12 cellular contexts compared by ENCODE assay signal in genomic region chr10:60139798-60140566, GRCh38.
DNase-seq lines count a peak whose midpoint lies in the region; ATAC-seq, FAIRE-seq and TF ChIP-seq lines count a peak whose summit lies in the region.
"Had no signal": no experiment of that assay in that cellular context is flagged by ENCODE, and none has a peak within 500 bp of the region (broad histone marks: within the 10 kb centered on the region; RNA-seq: fewer than 3 reads in every experiment).

No MANE protein-coding gene starts in this region.

- no peak overlapping the region for H3K4me3 Mint-ChIP-seq in H9
- H3K4me3 Mint-ChIP-seq: naive thymus-derived CD8-positive, alpha-beta T cell had no signal

- H3T11ph ChIP-seq in H9 (ENCODE audit: low read length): peak overlapping the region; percentile 99

- no peak overlapping the region for H4K91ac ChIP-seq in H9 (ENCODE audit: insufficient read length, low read depth, low read length)

- peak overlapping the region; percentile 73 for H3K4me2 ChIP-seq in A549
- peak overlapping the region; percentile 85 for H3K4me2 ChIP-seq in H9 (ENCODE audit: insufficient read depth, insufficient read length, low read length)

- peak; percentile 39 to 57; a peak in 5 of 6 replicates for ATAC-seq in A549
- ATAC-seq in left lung: peak; percentile 55
- no peak for ATAC-seq in GM19023 (IDR thresholded peaks at IDR 0.05; ENCODE audit: unreplicated experiment)
- ATAC-seq: naive thymus-derived CD8-positive, alpha-beta T cell had no signal

- H2BK15ac ChIP-seq in H9 (ENCODE audit: low read depth, low read length): no peak overlapping the region

- no peak overlapping the region for H2BK120ac ChIP-seq in H9 (ENCODE audit: low read depth, low read length, poor library complexity, severe bottlenecking)

- H3K79me1 ChIP-seq in H9 (ENCODE audit: insufficient read depth, low read depth, low read length, poor library complexity, severe bottlenecking): no peaks in the 10 kb centered on the region

- CTCF ChIA-PET in A549 (lab: Yijun Ruan, JAX): interaction anchor here (0.6 to 1.8 kb wide), 3 partner anchors 13 to 64 kb away, joined by 3 to 6 read pairs (median 3); no protein-coding TSS in a partner anchor

- H3K56ac ChIP-seq in H9 (ENCODE audit: insufficient read length, low read depth, low read length): no peak overlapping the region

- no peaks in the 10 kb centered on the region for H3K36me3 ChIP-seq in left lung

- no peak overlapping the region for H2BK12ac ChIP-seq in H9 (ENCODE audit: insufficient read length, low read depth, low read length)

- H3K14ac ChIP-seq in H9 (ENCODE audit: insufficient read depth, low read length): peak overlapping the region; percentile 52; the same call in 1 of the 2 replicates

- no peak for TF ChIP-seq POLR2A in A549 (IDR thresholded peaks at IDR 0.05; ENCODE audit: low read length)

- peak overlapping the region; percentile 57 for H3K23ac ChIP-seq in H9 (ENCODE audit: insufficient read length, low read depth, low read length)

- peak overlapping the region; percentile 19 for H3K4me3 ChIP-seq in A549
- peak overlapping the region; percentile 23 for H3K4me3 ChIP-seq in choroid plexus epithelial cell (ENCODE audit: low read depth, low read length)
- no peak overlapping the region for H3K4me3 ChIP-seq in left lung

- peak overlapping the region; percentile 11 for H2AFZ ChIP-seq in H9 (ENCODE audit: low read length)

- DNase-seq in A549 (ENCODE audit: low read depth in 1 of 2, low spot score in 1 of 2): peak in 1 of 2 experiments; percentile 23
- DNase-seq in H9: peak; percentile 34
- peak; percentile 75 for DNase-seq in choroid plexus epithelial cell (ENCODE audit: low read depth)
- no peak for DNase-seq in left lung
- DNase-seq in effector CD8-positive, alpha-beta T cell (lab: John Stamatoyannopoulos, UW): no peak
- DNase-seq in DMS79 treated with DMSO at 0.1 percent for 48 hours (lab: John Stamatoyannopoulos, UW): no peak
- no peak for DNase-seq in NCI-H2227 (lab: John Stamatoyannopoulos, UW; ENCODE audit: unreplicated experiment)
- DNase-seq: activated T-cell treated with anti-CD3 and anti-CD28 coated beads, Interleukin-2, amount 50 U/mL, for 1 hour; DMS79; GOT3; naive thymus-derived CD8-positive, alpha-beta T cell had no signal

- peaks cover 6 to 16% of the 10 kb centered on the region in 2 experiments for H3K4me1 Mint-ChIP-seq in H9
- H3K4me1 Mint-ChIP-seq: naive thymus-derived CD8-positive, alpha-beta T cell had no signal

- H3K9me3 Mint-ChIP-seq in H9: no peaks in the 10 kb centered on the region
- H3K9me3 Mint-ChIP-seq: naive thymus-derived CD8-positive, alpha-beta T cell had no signal

- H3K18ac ChIP-seq in H9 (ENCODE audit: insufficient read length, low read depth, low read length): peak overlapping the region; percentile 60

- WGBS in A549 (ENCODE audit: missing lambda C conversion rate): 13% methylated on average over 8 of the region's 8 CpGs
- no CpG with 5 or more reads among the region's 8 CpGs for WGBS in H9 (ENCODE audit: extremely low coverage, insufficient read length, low lambda C conversion rate)

- no peak overlapping the region for H2BK20ac ChIP-seq in H9 (ENCODE audit: low read depth, low read length, poor library complexity, severe bottlenecking)

- H2AK5ac ChIP-seq in H9 (ENCODE audit: insufficient read length, low read length): no peak overlapping the region

- no peak overlapping the region for H4K5ac ChIP-seq in H9 (ENCODE audit: insufficient read length, low read depth, low read length)

- no peak for TF ChIP-seq CTCF in A549 (IDR thresholded peaks at IDR 0.05)
- no peak for TF ChIP-seq CTCF in H9 (conservative IDR thresholded peaks at IDR 0.05)
- no peak for TF ChIP-seq CTCF in choroid plexus epithelial cell (conservative IDR thresholded peaks at IDR 0.05; ENCODE audit: low read depth, low read length)
- no peak for TF ChIP-seq CTCF in left lung (IDR thresholded peaks at IDR 0.05)

- no peak for TF ChIP-seq EP300 in A549 (IDR thresholded peaks at IDR 0.05)

- no peaks in the 10 kb centered on the region for H4K20me1 ChIP-seq in H9 (ENCODE audit: control insufficient read depth, insufficient read depth, insufficient read length)

- H3K27me3 ChIP-seq in H9 (ENCODE audit: insufficient read depth, low read length): no peaks in the 10 kb centered on the region
- H3K27me3 ChIP-seq in left lung: no peaks in the 10 kb centered on the region

- peaks cover 9% of the 10 kb centered on the region for H3K23me2 ChIP-seq in H9 (ENCODE audit: insufficient read length, low read depth, low read length, poor library complexity, severe bottlenecking)

- TF ChIP-seq RAD21 in A549 (conservative IDR thresholded peaks at IDR 0.05 in 1 of 2, IDR thresholded peaks at IDR 0.05 in 1 of 2): no peak

- no peaks in the 10 kb centered on the region for H3K27me3 Mint-ChIP-seq in H9 (ENCODE audit: low read depth)

- intact Hi-C loops in left lung (cut with DNase I): no loop called here

- H2BK5ac ChIP-seq in H9 (ENCODE audit: insufficient read length, low read length): no peak overlapping the region

- H3K27ac Mint-ChIP-seq in H9: no peak overlapping the region
- H3K27ac Mint-ChIP-seq: naive thymus-derived CD8-positive, alpha-beta T cell had no signal

- no peak overlapping the region for H4K8ac ChIP-seq in H9 (replicated peaks; ENCODE audit: insufficient read length, low read depth, low read length)

- peak overlapping the region; percentile 93 for H3K9ac ChIP-seq in H9 (ENCODE audit: extremely low read depth, insufficient read length, low read length)

- H3K4me1 ChIP-seq in A549 (peaks cover 49% of the 10 kb centered on the region), H9 (ENCODE audit: insufficient read depth, low read length) (peaks cover 6% of the 10 kb centered on the region; the same call in 1 of the 2 replicates), left lung (no peaks in the 10 kb centered on the region)

- peak overlapping the region; percentile 83; the same call in 1 of the 2 replicates for H3K4ac ChIP-seq in H9 (ENCODE audit: low read depth, low read length)

- H3K9me3 ChIP-seq in A549: no peaks in the 10 kb centered on the region
- H3K9me3 ChIP-seq in H9 (ENCODE audit: control insufficient read depth, low read depth, low read length): no peaks in the 10 kb centered on the region
- H3K9me3 ChIP-seq in left lung: no peaks in the 10 kb centered on the region

- FAIRE-seq in A549 (lab: Jason Lieb, UNC): peak; percentile 85

- POLR2A ChIA-PET in A549 (lab: Yijun Ruan, JAX): no interaction called here

- H3K79me2 ChIP-seq in H9 (ENCODE audit: insufficient read depth, low read length): no peaks in the 10 kb centered on the region

- peaks cover 0 to 5% (median 0%) of the 10 kb centered on the region in 3 experiments; a peak in 2 of 7 replicates for H3K36me3 Mint-ChIP-seq in H9 (ENCODE audit: insufficient read depth in 1 of 3, low read depth in 3 of 3)

- H3K27ac ChIP-seq in A549: peak overlapping the region; percentile 7 to 55; a peak in 5 of 6 replicates
- H3K27ac ChIP-seq in H9 (ENCODE audit: insufficient read length, low read depth, low read length): peak overlapping the region; percentile 98
- no peak overlapping the region for H3K27ac ChIP-seq in left lung

TF ChIP-seq in A549, 52 proteins besides CTCF, POLR2A, EP300 and RAD21:
- TF ChIP-seq CEBPB (IDR thresholded peaks at IDR 0.05) (peak; percentile 48 to 57), NFE2L2 (conservative IDR thresholded peaks at IDR 0.05; ENCODE audit: low read length) (no peak), JUNB (IDR thresholded peaks at IDR 0.05) (peak; percentile 25), FOSB (CRISPR knock-in tag; IDR thresholded peaks at IDR 0.05) (peak; percentile 37; the same call in 1 of the 2 replicates)

Comparison
In these comparisons a context has a peak if more than half of its experiments do, and no peak if none do; other contexts are left out.
1. DNase-seq: peak in H9 (single experiment) and choroid plexus epithelial cell (single experiment); none in left lung (0 of 2), effector CD8-positive, alpha-beta T cell (single experiment), DMS79 treated with DMSO at 0.1 percent for 48 hours (single experiment) and NCI-H2227 (single experiment).
2. H3K27ac ChIP-seq: peak in A549 (2 of 2) and H9 (single experiment); none in left lung (0 of 2).
3. H3K4me3 ChIP-seq: peak in A549 (single experiment) and choroid plexus epithelial cell (single experiment); none in left lung (0 of 2).